ENCODE assay signal across 30 cellular contexts in the genomic region with DNA sequence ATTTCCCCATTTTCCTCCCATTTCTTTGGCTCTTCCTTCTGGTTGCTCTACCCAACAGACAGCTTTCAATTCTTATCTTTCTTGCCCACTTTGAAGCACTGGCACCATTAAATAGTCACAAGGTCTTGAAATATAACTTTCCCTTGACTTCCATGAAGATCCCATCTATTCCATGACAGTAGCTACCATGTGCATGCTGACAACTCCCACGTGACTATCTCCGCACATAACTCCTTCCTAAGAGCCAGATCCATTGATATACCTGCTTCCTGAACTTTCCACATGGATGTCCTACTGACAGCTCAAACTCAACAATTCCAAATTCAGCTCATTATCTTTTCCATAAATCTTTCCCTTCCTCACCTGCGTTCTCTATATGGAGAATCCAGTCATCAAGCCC.
"Had no signal": no experiment of that assay in that cellular context is flagged by ENCODE, and none has a peak within 500 bp of the region (broad histone marks: within the 10 kb centered on the region; RNA-seq: fewer than 3 reads in every experiment).

No MANE protein-coding gene starts in this region.

- H3K9me3 ChIP-seq: ascending aorta, breast epithelium had no signal

- DNase-seq: activated B cell treated with CpG ODN at 0.5 μM for 24 hours; activated CD4-positive, alpha-beta T cell treated with anti-CD3 and anti-CD28 coated beads for 48 hours; activated CD4-positive, alpha-beta T cell treated with anti-CD3 and anti-CD28 coated beads, Interleukin-2, amount 50 U/mL, for 1 hour; activated CD4-positive, alpha-beta T cell treated with anti-CD3 and anti-CD28 coated beads, Interleukin-2, amount 50 U/mL, for 48 hours; activated CD8-positive, alpha-beta memory T cell treated with anti-CD3 and anti-CD28 coated beads for 24 hours; activated CD8-positive, alpha-beta T cell treated with anti-CD3 and anti-CD28 coated beads for 36 hours; activated effector memory CD4-positive, alpha-beta T cell treated with Interleukin-2 at 50 U/mL for 16 hours; activated naive CD4-positive, alpha-beta T cell treated with anti-CD3 and anti-CD28 coated beads for 36 hours; activated naive CD8-positive, alpha-beta T cell treated with anti-CD3 and anti-CD28 coated beads, Interleukin-2, amount 10 ng/mL, durations not matched to agents 7 days and 5 days; activated T-cell treated with anti-CD3 and anti-CD28 coated beads, Interleukin-2, amount 50 U/mL, for 4 hours; central memory CD4-positive, alpha-beta T cell; cerebellar nuclear complex; dorsolateral prefrontal cortex; effector memory CD4-positive, alpha-beta T cell; endodermal cell; head of caudate nucleus; T-helper 1 cell; T-helper 17 cell; WERI-Rb-1 had no signal

- H3K4me3 ChIP-seq: ascending aorta, breast epithelium, cardiac muscle cell, coronary artery, dorsolateral prefrontal cortex had no signal

- H3K27me3 Mint-ChIP-seq: dendritic cell treated with granulocyte-macrophage colony-stimulating factor and Interleukin-4, amounts not matched to agents 40 ng/mL and 50 ng/mL, for 4 days; T-helper 17 cell had no signal

- ATAC-seq: activated CD4-positive, CD25-positive, alpha-beta regulatory T cell treated with anti-CD3 and anti-CD28 coated beads, Interleukin-2, amount 50 U/mL, for 24 hours; activated CD8-positive, alpha-beta T cell treated with anti-CD3 and anti-CD28 coated beads for 36 hours; activated T-cell treated with anti-CD3 and anti-CD28 coated beads, Interleukin-2, amount 50 U/mL, for 4 hours; activated T-helper 17 cell treated with anti-CD3 and anti-CD28 coated beads, Interleukin-2, amount 50 U/mL, for 72 hours; esophagus mucosa; T-helper 17 cell had no signal

- H3K4me3 Mint-ChIP-seq: activated B cell treated with CpG ODN at 0.5 μM for 24 hours; activated CD8-positive, alpha-beta T cell treated with anti-CD3 and anti-CD28 coated beads for 36 hours; activated naive CD4-positive, alpha-beta T cell treated with anti-CD3 and anti-CD28 coated beads for 36 hours; activated naive CD4-positive, alpha-beta T cell treated with anti-CD3 and anti-CD28 coated beads, Interleukin-2, amount 50 U/mL, for 24 hours; activated naive CD8-positive, alpha-beta T cell treated with anti-CD3 and anti-CD28 coated beads, Interleukin-2, amount 10 ng/mL, durations not matched to agents 7 days and 5 days; activated T-cell treated with anti-CD3 and anti-CD28 coated beads, Interleukin-2, amount 50 U/mL, for 4 hours; activated T-helper 17 cell treated with anti-CD3 and anti-CD28 coated beads, Interleukin-2, amount 50 U/mL, for 72 hours; brain; dendritic cell treated with granulocyte-macrophage colony-stimulating factor and Interleukin-4, amounts not matched to agents 40 ng/mL and 50 ng/mL, for 4 days; endodermal cell; T-helper 17 cell; T-helper 2 cell treated with Interferon-gamma antibody and Interleukin-4, amounts not matched to agents 5 μg/mL and 100 μg/mL, for 36 hours had no signal

- H3K4me1 ChIP-seq: ascending aorta, breast epithelium had no signal

- H3K9me3 Mint-ChIP-seq: activated CD8-positive, alpha-beta T cell treated with anti-CD3 and anti-CD28 coated beads for 36 hours; activated T-cell treated with anti-CD3 and anti-CD28 coated beads, Interleukin-2, amount 50 U/mL, for 4 hours; activated T-helper 17 cell treated with anti-CD3 and anti-CD28 coated beads, Interleukin-2, amount 50 U/mL, for 72 hours; dendritic cell treated with granulocyte-macrophage colony-stimulating factor and Interleukin-4, amounts not matched to agents 40 ng/mL and 50 ng/mL, for 4 days; endodermal cell; T-helper 2 cell treated with Interferon-gamma antibody and Interleukin-4, amounts not matched to agents 5 μg/mL and 100 μg/mL, for 36 hours had no signal

- H3K27me3 ChIP-seq: ascending aorta, breast epithelium, cardiac muscle cell, dorsolateral prefrontal cortex had no signal

- H3K36me3 Mint-ChIP-seq: activated naive CD4-positive, alpha-beta T cell treated with anti-CD3 and anti-CD28 coated beads, Interleukin-2, amount 50 U/mL, for 24 hours; activated naive CD8-positive, alpha-beta T cell treated with anti-CD3 and anti-CD28 coated beads, Interleukin-2, amount 10 ng/mL, durations not matched to agents 7 days and 5 days had no signal

- H3K36me3 ChIP-seq: ascending aorta, breast epithelium, cardiac muscle cell, WERI-Rb-1 had no signal

- H3K27ac Mint-ChIP-seq: activated B cell treated with CpG ODN at 0.5 μM for 24 hours; activated CD8-positive, alpha-beta T cell treated with anti-CD3 and anti-CD28 coated beads for 36 hours; activated naive CD4-positive, alpha-beta T cell treated with anti-CD3 and anti-CD28 coated beads for 36 hours; activated naive CD4-positive, alpha-beta T cell treated with anti-CD3 and anti-CD28 coated beads, Interleukin-2, amount 50 U/mL, for 24 hours; activated naive CD8-positive, alpha-beta T cell treated with anti-CD3 and anti-CD28 coated beads, Interleukin-2, amount 10 ng/mL, durations not matched to agents 7 days and 5 days; activated T-helper 17 cell treated with anti-CD3 and anti-CD28 coated beads, Interleukin-2, amount 50 U/mL, for 72 hours; brain; endodermal cell; T-helper 17 cell; T-helper 2 cell treated with Interferon-gamma antibody and Interleukin-4, amounts not matched to agents 5 μg/mL and 100 μg/mL, for 36 hours had no signal

- H3K4me1 Mint-ChIP-seq: activated B cell treated with CpG ODN at 0.5 μM for 24 hours; activated naive CD4-positive, alpha-beta T cell treated with anti-CD3 and anti-CD28 coated beads, Interleukin-2, amount 50 U/mL, for 24 hours; activated naive CD8-positive, alpha-beta T cell treated with anti-CD3 and anti-CD28 coated beads, Interleukin-2, amount 10 ng/mL, durations not matched to agents 7 days and 5 days; activated T-helper 17 cell treated with anti-CD3 and anti-CD28 coated beads, Interleukin-2, amount 50 U/mL, for 72 hours; brain; endodermal cell; T-helper 17 cell had no signal

- H3K27ac ChIP-seq: ascending aorta, breast epithelium, cardiac muscle cell, coronary artery, dorsolateral prefrontal cortex, WERI-Rb-1 had no signal
